Comparison of ENCODE assay signal across 7 cellular contexts in genomic region chr19:53538378-53539109, GRCh38. TPM values are rescaled to one million over a fixed set of nuclear protein-coding genes. Genes with fewer than 3 reads are reported as not detected.
A peak's percentile ranks its signal among the peaks of the same experiment; 100 is the strongest.
DNase-seq lines count a peak whose midpoint lies in the region; ATAC-seq and TF ChIP-seq lines count a peak whose summit lies in the region.

No MANE protein-coding gene starts in this region.

- H3K36me3 ChIP-seq in mucosa of stomach (ENCODE audit: control insufficient read depth, insufficient read depth, low read length) = no peaks in the 10 kb centered on the region

- TF ChIP-seq POLR2A in NB4 (IDR thresholded peaks at IDR 0.05; ENCODE audit: extremely low read depth, insufficient read length) = no peak

- peak; percentile 24 for ATAC-seq in GM21723 (IDR thresholded peaks at IDR 0.05; ENCODE audit: unreplicated experiment)
- ATAC-seq in GM21526 (IDR thresholded peaks at IDR 0.05; ENCODE audit: low FRiP score, unreplicated experiment) = no peak

- no peak for DNase-seq in NB4 (ENCODE audit: low read depth)
- DNase-seq in dorsolateral prefrontal cortex = peak in 1 of 10 donors; percentile 32
- DNase-seq in SW480 (ENCODE audit: low spot score) = no peak
- DNase-seq in mucosa of gallbladder (ENCODE audit: low spot score) = no peak

- no peaks in the 10 kb centered on the region for H3K4me1 ChIP-seq in mucosa of stomach (ENCODE audit: control insufficient read depth, insufficient read depth, low read length)

- H3K27me3 ChIP-seq in dorsolateral prefrontal cortex (no peaks in the 10 kb centered on the region), mucosa of stomach (ENCODE audit: control insufficient read depth, insufficient read depth, low read length) (no peaks in the 10 kb centered on the region)

- peak overlapping the region; percentile 69 for H3K9ac ChIP-seq in mucosa of stomach (ENCODE audit: low read length)

- H3K9me3 ChIP-seq in mucosa of stomach (ENCODE audit: control insufficient read depth, low read length) = no peaks in the 10 kb centered on the region

- H3K4me3 ChIP-seq in NB4 (ENCODE audit: low read depth, low read length) (peak overlapping the region; percentile 77), dorsolateral prefrontal cortex (peak overlapping the region; percentile 55 to 86 (median 74)), mucosa of stomach (ENCODE audit: low read length) (peak overlapping the region; percentile 63)

- intact Hi-C loops in dorsolateral prefrontal cortex (cut with DNase I) = no loop called here

- TF ChIP-seq CTCF in NB4 (IDR thresholded peaks at IDR 0.05; ENCODE audit: low read depth, low read length) (no peak), dorsolateral prefrontal cortex (IDR thresholded peaks at IDR 0.05 in 54 of 56, conservative IDR thresholded peaks at IDR 0.05 in 2 of 56; ENCODE audit: low read depth in 1 of 56, partially characterized antibody in 56 of 56) (no peak)

- peak overlapping the region in 58 of 59 donors; percentile 38 to 93 (median 85) for H3K27ac ChIP-seq in dorsolateral prefrontal cortex

RNA-seq across cellular contexts. Expression of gene ZNF331, which starts 0.6 kb away (rescaled TPM):
- 100 to 1,000 TPM in 1 of 120 experiments, 10 to 100 TPM in 119; 32.2 to 101 (median 46.8) TPM for total RNA-seq in dorsolateral prefrontal cortex
- 27.0 TPM for total RNA-seq in mucosa of gallbladder
